1 cellular context compared by ENCODE assay signal in genomic region chr10:108399466-108399865, GRCh38.
TF ChIP-seq lines count a peak whose summit lies in the region.

No MANE protein-coding gene starts in this region.

TF ChIP-seq in GM23338, 12 proteins besides CTCF, POLR2A, EP300 and RAD21 (continued from another document):
- TF ChIP-seq, protein P1, sequence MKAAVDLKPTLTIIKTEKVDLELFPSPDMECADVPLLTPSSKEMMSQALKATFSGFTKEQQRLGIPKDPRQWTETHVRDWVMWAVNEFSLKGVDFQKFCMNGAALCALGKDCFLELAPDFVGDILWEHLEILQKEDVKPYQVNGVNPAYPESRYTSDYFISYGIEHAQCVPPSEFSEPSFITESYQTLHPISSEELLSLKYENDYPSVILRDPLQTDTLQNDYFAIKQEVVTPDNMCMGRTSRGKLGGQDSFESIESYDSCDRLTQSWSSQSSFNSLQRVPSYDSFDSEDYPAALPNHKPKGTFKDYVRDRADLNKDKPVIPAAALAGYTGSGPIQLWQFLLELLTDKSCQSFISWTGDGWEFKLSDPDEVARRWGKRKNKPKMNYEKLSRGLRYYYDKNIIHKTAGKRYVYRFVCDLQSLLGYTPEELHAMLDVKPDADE (IDR thresholded peaks at IDR 0.05) = no peak
- TF ChIP-seq ZNF114 (CRISPR knock-in tag; IDR thresholded peaks at IDR 0.05) (no peak), EZH2phosphoT487 (IDR thresholded peaks at IDR 0.05; ENCODE audit: unreplicated experiment) (no peak), EZH2 (IDR thresholded peaks at IDR 0.05; ENCODE audit: low read depth, unreplicated experiment) (no peak)
TF ChIP-seq in GM23338: peak in this region for 0.
